ENCODE assay signal across 9 cellular contexts in the genomic region with DNA sequence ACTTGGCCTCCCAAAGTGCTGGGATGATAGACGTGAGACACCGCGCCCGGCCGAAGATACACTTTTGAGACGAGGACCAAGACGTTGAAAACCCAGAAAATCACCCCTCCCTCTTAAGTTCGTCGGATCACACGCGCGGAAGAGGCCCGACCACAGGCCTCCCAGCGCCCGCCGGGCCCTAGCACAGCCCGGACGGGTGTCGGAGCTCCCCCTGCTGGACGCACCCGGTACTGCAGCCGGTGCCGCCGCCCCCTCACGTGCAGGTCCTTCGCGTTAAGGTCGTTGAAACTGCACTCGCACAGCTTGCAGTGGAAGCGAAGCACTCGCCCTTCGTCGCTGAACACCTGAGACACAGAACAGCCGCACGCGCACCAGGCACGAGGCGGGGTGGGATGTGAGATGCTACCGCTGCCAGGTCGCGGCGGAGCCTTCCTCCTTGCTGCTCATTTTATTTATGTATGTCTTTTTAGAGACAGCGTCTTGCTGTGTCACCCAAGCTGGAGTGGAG. TPM values are rescaled to one million over a fixed set of nuclear protein-coding genes. Genes with fewer than 3 reads are reported as not detected.
A peak's percentile ranks its signal among the peaks of the same experiment; 100 is the strongest.
DNase-seq lines count a peak whose midpoint lies in the region; ATAC-seq, FAIRE-seq and TF ChIP-seq lines count a peak whose summit lies in the region.
"Had no signal": no experiment of that assay in that cellular context is flagged by ENCODE, and none has a peak within 500 bp of the region (broad histone marks: within the 10 kb centered on the region; RNA-seq: fewer than 3 reads in every experiment).

No MANE protein-coding gene starts in this region.

- H4K20me1 ChIP-seq in HepG2 (ENCODE audit: insufficient read depth, low read length) = no peaks in the 10 kb centered on the region

- no peak overlapping the region for H3K4me2 ChIP-seq in HepG2 (ENCODE audit: low read depth, low read length)

- ATAC-seq in HepG2 = peak; percentile 64
- ATAC-seq in GM18867 (IDR thresholded peaks at IDR 0.05; ENCODE audit: unreplicated experiment) = no peak
- ATAC-seq in HG02642 (IDR thresholded peaks at IDR 0.05; ENCODE audit: poor library complexity, unreplicated experiment) = no peak

- no peak overlapping the region for H3K9ac ChIP-seq in HepG2 (ENCODE audit: insufficient read depth, low read depth, low read length)

- TF ChIP-seq RAD21 in HepG2 (CRISPR knock-in tag; IDR thresholded peaks at IDR 0.05) = peak; percentile 78

- intact Hi-C loops in HepG2 (cut with micrococcal nuclease; ENCODE audit: unreplicated experiment) = no loop called here

- CTCF ChIA-PET in HepG2 (lab: Yijun Ruan, JAX; ENCODE audit: low intra/inter-chr PET ratio, low total read pairs) = interaction anchor here (1.3 kb wide), 1 partner anchor 38 kb away, joined by 5 read pairs; no protein-coding TSS in a partner anchor

- no peak for TF ChIP-seq POLR2A in HepG2 (IDR thresholded peaks at IDR 0.05; ENCODE audit: insufficient read depth in 1 of 2, low read depth in 2 of 2, low read length in 2 of 2)

- no TSS peak for BruUV-seq in HepG2 (replicated peaks; lab: Mats Ljungman, UMichigan)

- peak; percentile 92 for TF ChIP-seq CTCF in cardiac fibroblast (IDR thresholded peaks at IDR 0.05; ENCODE audit: low read depth, low read length)
- peak; percentile 94 for TF ChIP-seq CTCF in HepG2 (CRISPR knock-in tag; IDR thresholded peaks at IDR 0.05)

- H3K27me3 ChIP-seq in HepG2 (ENCODE audit: control insufficient read depth in 1 of 2, insufficient read depth in 2 of 2, low read length in 2 of 2) = peaks cover 13 to 63% of the 10 kb centered on the region in 2 experiments

- TF ChIP-seq EP300 in HepG2 (IDR thresholded peaks at IDR 0.05; ENCODE audit: low read depth in 2 of 2, low read length in 2 of 2) (no peak), HepG2 (CRISPR knock-in tag; IDR thresholded peaks at IDR 0.05; ENCODE audit: borderline replicate concordance) (no peak)

- no peak for FAIRE-seq in HepG2 (lab: Jason Lieb, UNC)

- 19% methylated on average over 34 of the region's 43 CpGs for WGBS in HepG2 (ENCODE audit: low lambda C conversion rate)

- no peaks in the 10 kb centered on the region for H3K9me3 ChIP-seq in HepG2 (ENCODE audit: low read length)

- DNase-seq in G401 (ENCODE audit: low spot score) (peak; percentile 47), NAMALWA (ENCODE audit: low spot score) (peak; percentile 64), cardiac fibroblast (ENCODE audit: low read depth in 2 of 2) (peak; percentile 52 to 54), HepG2 (ENCODE audit: low spot score) (peak; percentile 20)
- DNase-seq in activated CD4-positive, alpha-beta T cell treated with anti-CD3 and anti-CD28 coated beads for 1 hour = peak; percentile 81
- DNase-seq in stimulated activated CD8-positive, alpha-beta memory T cell treated with anti-CD3 and anti-CD28 coated beads, Interleukin-12 subunit alpha, Interleukin-12 subunit beta, amount 100 ng/mL, for 4 hours (ENCODE audit: low read depth) = peak; percentile 85

- H3K27ac ChIP-seq in HepG2 (ENCODE audit: extremely low read length, insufficient read depth, low read length) = no peak overlapping the region

- POLR2A ChIA-PET in HepG2 (lab: Yijun Ruan, JAX) = interaction anchor here (1.0 kb wide), 1 partner anchor 59 kb away, joined by 4 read pairs; a partner anchor contains a TSS

- no peak overlapping the region for H2AFZ ChIP-seq in HepG2 (ENCODE audit: low read length)

- no peaks in the 10 kb centered on the region for H3K4me1 ChIP-seq in HepG2 (ENCODE audit: insufficient read depth, low read length)

- H3K36me3 ChIP-seq in HepG2 (replicated peaks in 1 of 2; ENCODE audit: control insufficient read depth in 1 of 2, insufficient read depth in 2 of 2, low read length in 2 of 2) = no peaks in the 10 kb centered on the region

- in situ Hi-C loops in G401 (cut with HindIII; ENCODE audit: low sequenced_read_pairs) = no loop called here
- in situ Hi-C loops in HepG2 (cut with HindIII; ENCODE audit: extremely low pct_ligation_motif_present, low pct_unique_long_range_greater_than_20kb) = no loop called here

- H3K4me3 ChIP-seq in cardiac fibroblast (replicated peaks in 1 of 2; ENCODE audit: low read depth in 2 of 2, low read length in 2 of 2) (no peak overlapping the region), HepG2 (replicated peaks in 1 of 3; ENCODE audit: insufficient read depth in 1 of 3, low read depth in 2 of 3, low read length in 3 of 3) (no peak overlapping the region)

- no peaks in the 10 kb centered on the region for H3K79me2 ChIP-seq in HepG2 (ENCODE audit: insufficient read depth, low read length)

RNA-seq across cellular contexts. Expression of a gene that starts 35.7 kb away (rescaled TPM):
- 18.5 and 31.4 TPM in 2 replicates for total RNA-seq in G401 (2014; rRNA removed; shearing (Covaris generic))
- total RNA-seq in HepG2 (2016; rRNA removed; fragmentation: Illumina TruSeq; extraction: Trizol) = not detected in 2 replicates
- not detected in 2 replicates for total RNA-seq in HepG2 (2016; cell fraction: cytosol; rRNA removed; fragmentation: Illumina TruSeq; extraction: Trizol; ENCODE audit: low read depth)
- total RNA-seq in HepG2 (2016; cell fraction: insoluble cytoplasmic fraction; rRNA removed; fragmentation: Illumina TruSeq; extraction: Trizol) = not detected in 2 replicates
- not detected in 2 replicates for total RNA-seq in HepG2 (2016; cell fraction: membrane; rRNA removed; fragmentation: Illumina TruSeq; extraction: Trizol)
- total RNA-seq in HepG2 (2016; cell fraction: nucleus; rRNA removed; fragmentation: Illumina TruSeq; extraction: Trizol) = not detected in 2 replicates
- polyA plus RNA-seq in HepG2 (2011; rRNA removed) = 0.09 TPM in 2 replicates
- 0.11 and 0.14 TPM in 2 replicates for polyA plus RNA-seq in HepG2 (2011; cell fraction: cytosol; rRNA removed)
- polyA plus RNA-seq in HepG2 (2011; cell fraction: nucleus; rRNA removed) = 0.32 TPM in 1 of 2 replicates, not detected in the other
- not detected in 2 replicates for polyA plus RNA-seq in HepG2 (2012)
- polyA plus RNA-seq in HepG2 (2016; cell fraction: cytosol; fragmentation: Illumina TruSeq; extraction: Trizol; ENCODE audit: low read depth) = 0.07 TPM in 1 of 2 replicates, not detected in the other
- polyA plus RNA-seq in HepG2 (2016; cell fraction: insoluble cytoplasmic fraction; fragmentation: Illumina TruSeq; extraction: Trizol; ENCODE audit: low read depth) = not detected in 2 replicates
- polyA plus RNA-seq in HepG2 (2016; cell fraction: membrane; fragmentation: Illumina TruSeq; extraction: Trizol; ENCODE audit: low read depth) = not detected in 2 replicates
- not detected in 2 replicates for polyA plus RNA-seq in HepG2 (2016; cell fraction: nucleus; fragmentation: Illumina TruSeq; extraction: Trizol; ENCODE audit: insufficient read depth, low read depth)
- polyA minus RNA-seq in HepG2 (2011; rRNA and poly(A)+ RNA removed; ENCODE audit: low replicate concordance) = 0.42 and 31.9 TPM in 2 replicates
- polyA minus RNA-seq in HepG2 (2011; cell fraction: cytosol; rRNA and poly(A)+ RNA removed) = 0.70 TPM in 1 of 2 replicates, not detected in the other
- not detected in 2 replicates for polyA minus RNA-seq in HepG2 (2011; cell fraction: nucleus; rRNA and poly(A)+ RNA removed)

RNA-seq across cellular contexts. Expression of a gene that starts 46.9 kb away (rescaled TPM):
- total RNA-seq in G401 (2014; rRNA removed; shearing (Covaris generic)) = 22.5 and 49.8 TPM in 2 replicates
- 0.69 and 1.00 TPM in 2 replicates for total RNA-seq in HepG2 (2016; rRNA removed; fragmentation: Illumina TruSeq; extraction: Trizol)
- total RNA-seq in HepG2 (2016; cell fraction: cytosol; rRNA removed; fragmentation: Illumina TruSeq; extraction: Trizol; ENCODE audit: low read depth) = 0.35 and 1.1 TPM in 2 replicates
- total RNA-seq in HepG2 (2016; cell fraction: insoluble cytoplasmic fraction; rRNA removed; fragmentation: Illumina TruSeq; extraction: Trizol) = 0.63 and 0.67 TPM in 2 replicates
- 1.1 and 1.7 TPM in 2 replicates for total RNA-seq in HepG2 (2016; cell fraction: membrane; rRNA removed; fragmentation: Illumina TruSeq; extraction: Trizol)
- 0.47 TPM in 1 of 2 replicates, not detected in the other for total RNA-seq in HepG2 (2016; cell fraction: nucleus; rRNA removed; fragmentation: Illumina TruSeq; extraction: Trizol)
- 0.37 and 0.50 TPM in 2 replicates for polyA plus RNA-seq in HepG2 (2011; rRNA removed)
- 0.53 and 0.60 TPM in 2 replicates for polyA plus RNA-seq in HepG2 (2011; cell fraction: cytosol; rRNA removed)
- 1.1 and 1.2 TPM in 2 replicates for polyA plus RNA-seq in HepG2 (2011; cell fraction: nucleus; rRNA removed)
- polyA plus RNA-seq in HepG2 (2012) = 0.93 and 1.1 TPM in 2 replicates
- polyA plus RNA-seq in HepG2 (2016; cell fraction: cytosol; fragmentation: Illumina TruSeq; extraction: Trizol; ENCODE audit: low read depth) = 0.61 and 1.3 TPM in 2 replicates
- 0.59 and 1.4 TPM in 2 replicates for polyA plus RNA-seq in HepG2 (2016; cell fraction: insoluble cytoplasmic fraction; fragmentation: Illumina TruSeq; extraction: Trizol; ENCODE audit: low read depth)
- polyA plus RNA-seq in HepG2 (2016; cell fraction: membrane; fragmentation: Illumina TruSeq; extraction: Trizol; ENCODE audit: low read depth) = 0.82 and 1.1 TPM in 2 replicates
- 0.60 and 2.2 TPM in 2 replicates for polyA plus RNA-seq in HepG2 (2016; cell fraction: nucleus; fragmentation: Illumina TruSeq; extraction: Trizol; ENCODE audit: insufficient read depth, low read depth)
- polyA minus RNA-seq in HepG2 (2011; rRNA and poly(A)+ RNA removed; ENCODE audit: low replicate concordance) = 1.2 TPM in 1 of 2 replicates, not detected in the other
- polyA minus RNA-seq in HepG2 (2011; cell fraction: cytosol; rRNA and poly(A)+ RNA removed) = not detected in 2 replicates
- polyA minus RNA-seq in HepG2 (2011; cell fraction: nucleus; rRNA and poly(A)+ RNA removed) = not detected in 2 replicates

RNA-seq across cellular contexts. Expression of a gene that starts 49.9 kb away (rescaled TPM):
- total RNA-seq in G401 (2014; rRNA removed; shearing (Covaris generic)) = 0.37 TPM in 1 of 2 replicates, not detected in the other
- total RNA-seq in HepG2 (2016; rRNA removed; fragmentation: Illumina TruSeq; extraction: Trizol) = not detected in 2 replicates
- not detected in 2 replicates for total RNA-seq in HepG2 (2016; cell fraction: cytosol; rRNA removed; fragmentation: Illumina TruSeq; extraction: Trizol; ENCODE audit: low read depth)
- not detected in 2 replicates for total RNA-seq in HepG2 (2016; cell fraction: insoluble cytoplasmic fraction; rRNA removed; fragmentation: Illumina TruSeq; extraction: Trizol)
- total RNA-seq in HepG2 (2016; cell fraction: membrane; rRNA removed; fragmentation: Illumina TruSeq; extraction: Trizol) = not detected in 2 replicates
- not detected in 2 replicates for total RNA-seq in HepG2 (2016; cell fraction: nucleus; rRNA removed; fragmentation: Illumina TruSeq; extraction: Trizol)
- polyA plus RNA-seq in HepG2 (2011; rRNA removed) = not detected in 2 replicates
- not detected in 2 replicates for polyA plus RNA-seq in HepG2 (2011; cell fraction: cytosol; rRNA removed)
- not detected in 2 replicates for polyA plus RNA-seq in HepG2 (2011; cell fraction: nucleus; rRNA removed)
- polyA plus RNA-seq in HepG2 (2012) = not detected in 2 replicates
- polyA plus RNA-seq in HepG2 (2016; cell fraction: cytosol; fragmentation: Illumina TruSeq; extraction: Trizol; ENCODE audit: low read depth) = not detected in 2 replicates
- polyA plus RNA-seq in HepG2 (2016; cell fraction: insoluble cytoplasmic fraction; fragmentation: Illumina TruSeq; extraction: Trizol; ENCODE audit: low read depth) = not detected in 2 replicates
- not detected in 2 replicates for polyA plus RNA-seq in HepG2 (2016; cell fraction: membrane; fragmentation: Illumina TruSeq; extraction: Trizol; ENCODE audit: low read depth)
- polyA plus RNA-seq in HepG2 (2016; cell fraction: nucleus; fragmentation: Illumina TruSeq; extraction: Trizol; ENCODE audit: insufficient read depth, low read depth) = not detected in 2 replicates
- polyA minus RNA-seq in HepG2 (2011; rRNA and poly(A)+ RNA removed; ENCODE audit: low replicate concordance) = not detected in 2 replicates
- polyA minus RNA-seq in HepG2 (2011; cell fraction: cytosol; rRNA and poly(A)+ RNA removed) = not detected in 2 replicates
- polyA minus RNA-seq in HepG2 (2011; cell fraction: nucleus; rRNA and poly(A)+ RNA removed) = not detected in 2 replicates
- total RNA-seq: activated CD8-positive, alpha-beta memory T cell treated with anti-CD3 and anti-CD28 coated beads for 36 hours had no signal

RNA-seq across cellular contexts. Expression of a gene that starts 58.6 kb away (rescaled TPM):
- total RNA-seq in G401 (2014; rRNA removed; shearing (Covaris generic)) = 0.18 and 0.44 TPM in 2 replicates
- total RNA-seq in HepG2 (2016; rRNA removed; fragmentation: Illumina TruSeq; extraction: Trizol) = not detected in 2 replicates
- total RNA-seq in HepG2 (2016; cell fraction: cytosol; rRNA removed; fragmentation: Illumina TruSeq; extraction: Trizol; ENCODE audit: low read depth) = not detected in 2 replicates
- not detected in 2 replicates for total RNA-seq in HepG2 (2016; cell fraction: insoluble cytoplasmic fraction; rRNA removed; fragmentation: Illumina TruSeq; extraction: Trizol)
- not detected in 2 replicates for total RNA-seq in HepG2 (2016; cell fraction: membrane; rRNA removed; fragmentation: Illumina TruSeq; extraction: Trizol)
- not detected in 2 replicates for total RNA-seq in HepG2 (2016; cell fraction: nucleus; rRNA removed; fragmentation: Illumina TruSeq; extraction: Trizol)
- not detected in 2 replicates for polyA plus RNA-seq in HepG2 (2011; rRNA removed)
- polyA plus RNA-seq in HepG2 (2011; cell fraction: cytosol; rRNA removed) = not detected in 2 replicates
- polyA plus RNA-seq in HepG2 (2011; cell fraction: nucleus; rRNA removed) = not detected in 2 replicates
- polyA plus RNA-seq in HepG2 (2012) = not detected in 2 replicates
- polyA plus RNA-seq in HepG2 (2016; cell fraction: cytosol; fragmentation: Illumina TruSeq; extraction: Trizol; ENCODE audit: low read depth) = not detected in 2 replicates
- not detected in 2 replicates for polyA plus RNA-seq in HepG2 (2016; cell fraction: insoluble cytoplasmic fraction; fragmentation: Illumina TruSeq; extraction: Trizol; ENCODE audit: low read depth)
- polyA plus RNA-seq in HepG2 (2016; cell fraction: membrane; fragmentation: Illumina TruSeq; extraction: Trizol; ENCODE audit: low read depth) = not detected in 2 replicates
- polyA plus RNA-seq in HepG2 (2016; cell fraction: nucleus; fragmentation: Illumina TruSeq; extraction: Trizol; ENCODE audit: insufficient read depth, low read depth) = not detected in 2 replicates
- not detected in 2 replicates for polyA minus RNA-seq in HepG2 (2011; rRNA and poly(A)+ RNA removed; ENCODE audit: low replicate concordance)
- not detected in 2 replicates for polyA minus RNA-seq in HepG2 (2011; cell fraction: cytosol; rRNA and poly(A)+ RNA removed)
- not detected in 2 replicates for polyA minus RNA-seq in HepG2 (2011; cell fraction: nucleus; rRNA and poly(A)+ RNA removed)
- total RNA-seq: activated CD8-positive, alpha-beta memory T cell treated with anti-CD3 and anti-CD28 coated beads for 36 hours had no signal

RNA-seq across cellular contexts. Expression of a gene that starts 59.4 kb away (rescaled TPM):
- 60.7 and 66.3 TPM in 2 replicates for total RNA-seq in G401 (2014; rRNA removed; shearing (Covaris generic))
- 66.9 and 85.6 TPM in 2 replicates for total RNA-seq in HepG2 (2016; rRNA removed; fragmentation: Illumina TruSeq; extraction: Trizol)
- 36.4 and 42.5 TPM in 2 replicates for total RNA-seq in HepG2 (2016; cell fraction: cytosol; rRNA removed; fragmentation: Illumina TruSeq; extraction: Trizol; ENCODE audit: low read depth)
- total RNA-seq in HepG2 (2016; cell fraction: insoluble cytoplasmic fraction; rRNA removed; fragmentation: Illumina TruSeq; extraction: Trizol) = 71.3 and 95.8 TPM in 2 replicates
- total RNA-seq in HepG2 (2016; cell fraction: membrane; rRNA removed; fragmentation: Illumina TruSeq; extraction: Trizol) = 34.6 and 39.3 TPM in 2 replicates
- 17.6 and 22.0 TPM in 2 replicates for total RNA-seq in HepG2 (2016; cell fraction: nucleus; rRNA removed; fragmentation: Illumina TruSeq; extraction: Trizol)
- 36.8 and 37.2 TPM in 2 replicates for polyA plus RNA-seq in HepG2 (2011; rRNA removed)
- 49.6 and 71.2 TPM in 2 replicates for polyA plus RNA-seq in HepG2 (2011; cell fraction: cytosol; rRNA removed)
- 14.2 and 18.6 TPM in 2 replicates for polyA plus RNA-seq in HepG2 (2011; cell fraction: nucleus; rRNA removed)
- 22.5 and 27.7 TPM in 2 replicates for polyA plus RNA-seq in HepG2 (2012)
- 36.7 and 39.3 TPM in 2 replicates for polyA plus RNA-seq in HepG2 (2016; cell fraction: cytosol; fragmentation: Illumina TruSeq; extraction: Trizol; ENCODE audit: low read depth)
- polyA plus RNA-seq in HepG2 (2016; cell fraction: insoluble cytoplasmic fraction; fragmentation: Illumina TruSeq; extraction: Trizol; ENCODE audit: low read depth) = 81.5 and 84.4 TPM in 2 replicates
- 25.3 and 29.3 TPM in 2 replicates for polyA plus RNA-seq in HepG2 (2016; cell fraction: membrane; fragmentation: Illumina TruSeq; extraction: Trizol; ENCODE audit: low read depth)
- polyA plus RNA-seq in HepG2 (2016; cell fraction: nucleus; fragmentation: Illumina TruSeq; extraction: Trizol; ENCODE audit: insufficient read depth, low read depth) = 29.4 and 38.4 TPM in 2 replicates
- 6.8 and 14.7 TPM in 2 replicates for polyA minus RNA-seq in HepG2 (2011; rRNA and poly(A)+ RNA removed; ENCODE audit: low replicate concordance)
- 6.7 and 10.6 TPM in 2 replicates for polyA minus RNA-seq in HepG2 (2011; cell fraction: cytosol; rRNA and poly(A)+ RNA removed)
- polyA minus RNA-seq in HepG2 (2011; cell fraction: nucleus; rRNA and poly(A)+ RNA removed) = 4.5 and 6.2 TPM in 2 replicates

Comparison
In these comparisons a context has a peak if more than half of its experiments do, and no peak if none do; other contexts are left out.
1. DNase-seq: peak in every context shown above with its lines; median percentile 85 in stimulated activated CD8-positive, alpha-beta memory T cell treated with anti-CD3 and anti-CD28 coated beads, Interleukin-12 subunit alpha, Interleukin-12 subunit beta, amount 100 ng/mL, for 4 hours; 81 in activated CD4-positive, alpha-beta T cell treated with anti-CD3 and anti-CD28 coated beads for 1 hour; 64 in NAMALWA; 53 in cardiac fibroblast; 47 in G401; 20 in HepG2.
2. RNA of a gene that starts 35.7 kb away (total RNA-seq): 18.5 to 31.4 TPM in G401; not detected in HepG2; every median in the first group is over 10 times any median in the second.